12 cellular contexts compared by ENCODE assay signal in genomic region chr6:3385660-3386151, GRCh38.
DNase-seq lines count a peak whose midpoint lies in the region; ATAC-seq and TF ChIP-seq lines count a peak whose summit lies in the region.
"Had no signal": no experiment of that assay in that cellular context is flagged by ENCODE, and none has a peak within 500 bp of the region (broad histone marks: within the 10 kb centered on the region; RNA-seq: fewer than 3 reads in every experiment).

No MANE protein-coding gene starts in this region.

- peak overlapping the region; percentile 26 for H3K9ac ChIP-seq in mesenchymal stem cell (ENCODE audit: low read length)

- no peak overlapping the region for H3K4me3 Mint-ChIP-seq in immature natural killer cell

- H3K79me1 ChIP-seq in mesenchymal stem cell (replicated peaks; ENCODE audit: low read length, poor library complexity, severe bottlenecking), result no peaks in the 10 kb centered on the region

- H2BK15ac ChIP-seq in mesenchymal stem cell (ENCODE audit: low read depth, poor library complexity, severe bottlenecking), result no peak overlapping the region

- no peaks in the 10 kb centered on the region for H3K4me1 Mint-ChIP-seq in immature natural killer cell

- no peak overlapping the region for H3K14ac ChIP-seq in mesenchymal stem cell (ENCODE audit: low read length in 2 of 2)

- H3K27me3 ChIP-seq in esophagus squamous epithelium (no peaks in the 10 kb centered on the region), mesenchymal stem cell (ENCODE audit: control insufficient read depth in 1 of 2, insufficient read depth in 1 of 2, low read length in 2 of 2) (peaks cover 0 to 15% of the 10 kb centered on the region in 2 experiments)

- no peak overlapping the region for H2BK12ac ChIP-seq in mesenchymal stem cell (ENCODE audit: low read length in 2 of 2)

- H3K27ac Mint-ChIP-seq in immature natural killer cell, result no peak overlapping the region

- peaks cover 32 to 95% (median 37%) of the 10 kb centered on the region in 3 donors for H3K4me1 ChIP-seq in esophagus squamous epithelium
- no peaks in the 10 kb centered on the region for H3K4me1 ChIP-seq in mesenchymal stem cell (ENCODE audit: control insufficient read depth, insufficient read depth, low read depth, low read length)

- no peak overlapping the region for H3K23ac ChIP-seq in mesenchymal stem cell (ENCODE audit: low read length in 2 of 2)

- ATAC-seq in GM21619 (IDR thresholded peaks at IDR 0.05; ENCODE audit: unreplicated experiment), result no peak
- ATAC-seq in HG03520 (IDR thresholded peaks at IDR 0.05; ENCODE audit: unreplicated experiment), result no peak
- ATAC-seq: Panc1 had no signal

- no peaks in the 10 kb centered on the region for H3K9me3 Mint-ChIP-seq in immature natural killer cell

- H3K4me3 ChIP-seq in esophagus squamous epithelium, result no peak overlapping the region
- H3K4me3 ChIP-seq in mesenchymal stem cell (ENCODE audit: insufficient read depth in 1 of 2, low read depth in 1 of 2, low read length in 2 of 2), result no peak overlapping the region

- H2BK120ac ChIP-seq in mesenchymal stem cell (ENCODE audit: low read depth, low read length), result no peak overlapping the region

- no peaks in the 10 kb centered on the region for H3K36me3 Mint-ChIP-seq in immature natural killer cell

- intact Hi-C loops in esophagus squamous epithelium (cut with DNase I), result no loop called here

- no peak overlapping the region for H4K91ac ChIP-seq in mesenchymal stem cell (ENCODE audit: low read length)

- H2AK5ac ChIP-seq in mesenchymal stem cell (ENCODE audit: low read length, severe bottlenecking), result no peak overlapping the region

- WGBS in esophagus squamous epithelium, 2 donors, result 40 to 54% methylated on average over 3 to 6 of the region's 6 CpGs
- 88% methylated on average over 4 of the region's 6 CpGs for WGBS in mesenchymal stem cell

- H3K36me3 ChIP-seq in esophagus squamous epithelium, result no peaks in the 10 kb centered on the region
- peaks cover 0 to 9% of the 10 kb centered on the region in 2 experiments for H3K36me3 ChIP-seq in mesenchymal stem cell (ENCODE audit: control insufficient read depth in 1 of 2, insufficient read depth in 2 of 2, low read depth in 1 of 2, low read length in 2 of 2)

- no peak overlapping the region for H3K18ac ChIP-seq in mesenchymal stem cell (ENCODE audit: low read depth in 1 of 2, low read length in 2 of 2)

- H3K4ac ChIP-seq in mesenchymal stem cell (ENCODE audit: low read depth in 1 of 2, low read length in 2 of 2), result no peak overlapping the region

- TF ChIP-seq CTCF in esophagus squamous epithelium (IDR thresholded peaks at IDR 0.05), result no peak

- no peak for TF ChIP-seq POLR2A in esophagus squamous epithelium (IDR thresholded peaks at IDR 0.05)

- H2AFZ ChIP-seq in mesenchymal stem cell (ENCODE audit: low read depth, low read length), result no peak overlapping the region

- no peak overlapping the region for H4K8ac ChIP-seq in mesenchymal stem cell (ENCODE audit: low read length)

- H3K27me3 Mint-ChIP-seq in immature natural killer cell (ENCODE audit: low read depth in 3 of 3), result peaks cover 3 to 23% (median 6%) of the 10 kb centered on the region in 3 donors

- H2BK5ac ChIP-seq in mesenchymal stem cell (ENCODE audit: low read depth, low read length, poor library complexity, severe bottlenecking), result no peak overlapping the region

- H3K9me3 ChIP-seq in esophagus squamous epithelium, result no peaks in the 10 kb centered on the region
- no peaks in the 10 kb centered on the region for H3K9me3 ChIP-seq in mesenchymal stem cell (ENCODE audit: control insufficient read depth, low read length)

- DNase-seq in SW480 (ENCODE audit: low spot score), result peak; percentile 77
- DNase-seq in esophagus squamous epithelium (lab: John Stamatoyannopoulos, UW), result no peak
- DNase-seq in mesenchymal stem cell, result no peak
- no peak for DNase-seq in immature natural killer cell
- no peak for DNase-seq in NCI-H2171 treated with DMSO at 0.1 percent for 48 hours (lab: John Stamatoyannopoulos, UW)
- DNase-seq: activated effector memory CD4-positive, alpha-beta T cell treated with Interleukin-2 at 50 U/mL for 16 hours; effector CD4-positive, alpha-beta T cell; IMR-90 had no signal

- no peak overlapping the region for H3K4me2 ChIP-seq in mesenchymal stem cell (ENCODE audit: low read length, poor library complexity, severe bottlenecking)

- peak overlapping the region; percentile 65 to 87 (median 77) for H3K27ac ChIP-seq in esophagus squamous epithelium
- no peak overlapping the region for H3K27ac ChIP-seq in mesenchymal stem cell (ENCODE audit: low read length, poor library complexity, severe bottlenecking)
- H3K27ac ChIP-seq in temporal lobe (ENCODE audit: low read depth, low read length), result peak overlapping the region; percentile 96
